Comparison of ENCODE assay signal across 7 cellular contexts in genomic region chr12:106247731-106248176, GRCh38. TPM values are rescaled to one million over a fixed set of nuclear protein-coding genes. Genes with fewer than 3 reads are reported as not detected.
DNase-seq lines count a peak whose midpoint lies in the region; ATAC-seq and TF ChIP-seq lines count a peak whose summit lies in the region.

A gene with protein sequence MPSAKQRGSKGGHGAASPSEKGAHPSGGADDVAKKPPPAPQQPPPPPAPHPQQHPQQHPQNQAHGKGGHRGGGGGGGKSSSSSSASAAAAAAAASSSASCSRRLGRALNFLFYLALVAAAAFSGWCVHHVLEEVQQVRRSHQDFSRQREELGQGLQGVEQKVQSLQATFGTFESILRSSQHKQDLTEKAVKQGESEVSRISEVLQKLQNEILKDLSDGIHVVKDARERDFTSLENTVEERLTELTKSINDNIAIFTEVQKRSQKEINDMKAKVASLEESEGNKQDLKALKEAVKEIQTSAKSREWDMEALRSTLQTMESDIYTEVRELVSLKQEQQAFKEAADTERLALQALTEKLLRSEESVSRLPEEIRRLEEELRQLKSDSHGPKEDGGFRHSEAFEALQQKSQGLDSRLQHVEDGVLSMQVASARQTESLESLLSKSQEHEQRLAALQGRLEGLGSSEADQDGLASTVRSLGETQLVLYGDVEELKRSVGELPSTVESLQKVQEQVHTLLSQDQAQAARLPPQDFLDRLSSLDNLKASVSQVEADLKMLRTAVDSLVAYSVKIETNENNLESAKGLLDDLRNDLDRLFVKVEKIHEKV (minus strand): TSS chr12:106248020. CDS start chr12:106247851, 169 bp downstream.

- peak within 1 kb of the TSS; percentile 75 to 82 for H3K4me3 ChIP-seq in duodenal mucosa (ENCODE audit: low read depth in 1 of 2, low read length in 2 of 2)
- H3K4me3 ChIP-seq in lower leg skin (ENCODE audit: low read depth, poor library complexity, severe bottlenecking), result peak within 1 kb of the TSS; percentile 66

- CTCF ChIA-PET in activated CD4-positive, alpha-beta memory T cell treated with anti-CD3 and anti-CD28 coated beads for 36 hours (lab: Charles Lee), result interaction anchor here (1.4 to 1.6 kb wide), 2 partner anchors 24 to 53 kb away, joined by 4 read pairs; no protein-coding TSS in a partner anchor

- peak within 1 kb of the TSS; percentile 69 for H3K27ac Mint-ChIP-seq in activated CD4-positive, alpha-beta memory T cell treated with anti-CD3 and anti-CD28 coated beads for 36 hours

- peaks cover 27 to 40% of the 10 kb centered on the region in 2 donors for H3K4me1 ChIP-seq in duodenal mucosa (ENCODE audit: control insufficient read depth in 1 of 2, insufficient read depth in 2 of 2, low read length in 2 of 2)

- peak; percentile 41 for ATAC-seq in HG02623 (IDR thresholded peaks at IDR 0.05; ENCODE audit: unreplicated experiment)

- POLR2A ChIA-PET in activated CD4-positive, alpha-beta memory T cell treated with anti-CD3 and anti-CD28 coated beads for 36 hours (lab: Charles Lee), result interaction anchor here (0.8 kb wide), 1 partner anchor 21 kb away, joined by 3 read pairs; no protein-coding TSS in a partner anchor

- no peak for TF ChIP-seq CTCF in lower leg skin (IDR thresholded peaks at IDR 0.05)

- H3K36me3 ChIP-seq in duodenal mucosa (ENCODE audit: control insufficient read depth in 1 of 2, insufficient read depth in 2 of 2, low read length in 2 of 2), result peaks cover 4% of the 10 kb centered on the region in 2 donors

- DNase-seq in NCI-H2171 (lab: John Stamatoyannopoulos, UW), result peak; percentile 72
- DNase-seq in activated CD4-positive, alpha-beta memory T cell treated with anti-CD3 and anti-CD28 coated beads for 36 hours, result peak; percentile 61
- DNase-seq in lower leg skin (ENCODE audit: low spot score in 2 of 2), result peak; percentile 45 to 94
- peak in 2 of 3 experiments; percentile 38 to 50 for DNase-seq in stimulated activated CD4-positive, alpha-beta T cell treated with anti-CD3 and anti-CD28 coated beads, TNF-alpha, amount 100 ng/mL, for 4 hours (ENCODE audit: low read depth in 3 of 3)

- 0% methylated on average over 49 of the region's 75 CpGs; no CpG with 5 or more reads in 1 of the 2 donors for WGBS in lower leg skin, 2 donors

- peak within 1 kb of the TSS; percentile 76 for H3K4me3 Mint-ChIP-seq in activated CD4-positive, alpha-beta memory T cell treated with anti-CD3 and anti-CD28 coated beads for 36 hours

- H3K36me3 Mint-ChIP-seq in activated CD4-positive, alpha-beta memory T cell treated with anti-CD3 and anti-CD28 coated beads for 36 hours, result peaks cover 7% of the 10 kb centered on the region

- H3K9me3 Mint-ChIP-seq in activated CD4-positive, alpha-beta memory T cell treated with anti-CD3 and anti-CD28 coated beads for 36 hours, result no peaks in the 10 kb centered on the region

- H3K27me3 ChIP-seq in duodenal mucosa (ENCODE audit: control insufficient read depth in 1 of 2, insufficient read depth in 2 of 2, low read length in 2 of 2), result no peaks in the 10 kb centered on the region

- no peaks in the 10 kb centered on the region for H3K27me3 Mint-ChIP-seq in activated CD4-positive, alpha-beta memory T cell treated with anti-CD3 and anti-CD28 coated beads for 36 hours

- H3K4me1 Mint-ChIP-seq in activated CD4-positive, alpha-beta memory T cell treated with anti-CD3 and anti-CD28 coated beads for 36 hours (ENCODE audit: low read depth), result peaks cover 24% of the 10 kb centered on the region

- H3K27ac ChIP-seq in duodenal mucosa (ENCODE audit: low read depth, low read length), result peak within 1 kb of the TSS; percentile 79

- TF ChIP-seq POLR2A in GM15510 (IDR thresholded peaks at IDR 0.05; ENCODE audit: borderline replicate concordance, extremely low read depth, insufficient read length) (peak; percentile 45), lower leg skin (IDR thresholded peaks at IDR 0.05) (no peak)

- H3K9me3 ChIP-seq in duodenal mucosa (ENCODE audit: control insufficient read depth in 1 of 2, low read length in 2 of 2), result no peaks in the 10 kb centered on the region

- intact Hi-C loops in activated CD4-positive, alpha-beta memory T cell treated with anti-CD3 and anti-CD28 coated beads for 36 hours (cut with micrococcal nuclease), result loop anchor here (2.0 kb wide), 2 partner anchors 35 to 109 kb away; partner anchors contain the start of gene POLR3B
- intact Hi-C loops in lower leg skin (cut with DNase I; ENCODE audit: low total_unique reads), result loop anchor here (10.0 kb wide), 1 partner anchor 107 kb away; the partner anchor contains the start of gene POLR3B

- H3K9ac ChIP-seq in duodenal mucosa (ENCODE audit: low read depth in 1 of 2, low read length in 2 of 2), result peak within 1 kb of the TSS; percentile 70 to 79

RNA-seq across cellular contexts. Expression of the gene that starts here (rescaled TPM):
- total RNA-seq in activated CD4-positive, alpha-beta memory T cell treated with anti-CD3 and anti-CD28 coated beads for 36 hours, result 10 to 100 TPM; 18.5 to 19.0 TPM
- total RNA-seq in lower leg skin, result 10 to 100 TPM; 57.2 to 80.3 (median 73.6) TPM

Comparison
In these comparisons a context has a peak if more than half of its experiments do, and no peak if none do; other contexts are left out.
1. Peak in every context shown above with its lines: DNase-seq, ATAC-seq, H3K4me3 ChIP-seq and H3K27ac ChIP-seq.